8 cellular contexts compared by ENCODE assay signal in genomic region chr6:141562801-141563763, GRCh38.
A peak's percentile ranks its signal among the peaks of the same experiment; 100 is the strongest.
DNase-seq lines count a peak whose midpoint lies in the region; ATAC-seq and TF ChIP-seq lines count a peak whose summit lies in the region.

No MANE protein-coding gene starts in this region.

- no peaks in the 10 kb centered on the region for H3K27me3 Mint-ChIP-seq in CD4-positive, alpha-beta T cell

- H3K14ac ChIP-seq in mesenchymal stem cell (ENCODE audit: low read length in 2 of 2), result no peak overlapping the region

- H3K4me3 Mint-ChIP-seq in CD4-positive, alpha-beta T cell, result peak overlapping the region; percentile 84

- peak; percentile 47 to 62 (median 52) for DNase-seq in CD4-positive, alpha-beta T cell
- peak; percentile 25 to 77 for DNase-seq in NCI-H446 (lab: John Stamatoyannopoulos, UW)
- DNase-seq in activated CD4-positive, alpha-beta T cell treated with anti-CD3 and anti-CD28 coated beads for 48 hours, result peak; percentile 59
- peak; percentile 54 for DNase-seq in ecto neural progenitor cell (ENCODE audit: low spot score)
- DNase-seq in mesenchymal stem cell, result peak; percentile 86
- peak; percentile 12 for DNase-seq in stimulated activated CD8-positive, alpha-beta memory T cell treated with anti-CD3 and anti-CD28 coated beads, Interleukin-15, amount 100 ng/mL, for 1 hour (ENCODE audit: low read depth)

- peak overlapping the region in 1 of 2 experiments; percentile 9 for H3K4ac ChIP-seq in mesenchymal stem cell (ENCODE audit: low read depth in 1 of 2, low read length in 2 of 2)

- peak; percentile 94 for ATAC-seq in CD4-positive, alpha-beta T cell (ENCODE audit: poor library complexity)
- peak; percentile 91 for ATAC-seq in GM19351 (IDR thresholded peaks at IDR 0.05; ENCODE audit: unreplicated experiment)
- peak; percentile 90 for ATAC-seq in HG03442 (IDR thresholded peaks at IDR 0.05; ENCODE audit: unreplicated experiment)

- POLR2A ChIA-PET in CD4-positive, alpha-beta T cell (lab: Charles Lee), result interaction anchor here (0.6 to 1.3 kb wide), 2 partner anchors 22 to 79 kb away, joined by 3 to 7 read pairs; no protein-coding TSS in a partner anchor

- peaks cover 3% of the 10 kb centered on the region for H3K4me1 ChIP-seq in mesenchymal stem cell (ENCODE audit: control insufficient read depth, insufficient read depth, low read depth, low read length)

- H3K9ac ChIP-seq in mesenchymal stem cell (ENCODE audit: low read length), result peak overlapping the region; percentile 78

- H3K27ac Mint-ChIP-seq in CD4-positive, alpha-beta T cell, result peak overlapping the region; percentile 43

- no peaks in the 10 kb centered on the region for H3K9me3 ChIP-seq in CD4-positive, alpha-beta T cell (ENCODE audit: control insufficient read depth, low read length)
- no peaks in the 10 kb centered on the region for H3K9me3 ChIP-seq in mesenchymal stem cell (ENCODE audit: control insufficient read depth, low read length)

- H2AK5ac ChIP-seq in mesenchymal stem cell (ENCODE audit: low read length, severe bottlenecking), result no peak overlapping the region

- H3K23ac ChIP-seq in mesenchymal stem cell (ENCODE audit: low read length in 2 of 2), result no peak overlapping the region

- H4K8ac ChIP-seq in mesenchymal stem cell (ENCODE audit: low read length), result no peak overlapping the region

- CTCF ChIA-PET in CD4-positive, alpha-beta T cell (lab: Charles Lee), result interaction anchor here (0.6 to 1.3 kb wide), 10 partner anchors 83 to 1580 kb away, joined by 3 to 5 read pairs (median 3); no protein-coding TSS in a partner anchor

- TF ChIP-seq CTCF in CD4-positive, alpha-beta T cell (IDR thresholded peaks at IDR 0.05), result peak; percentile 99

- H3K27ac ChIP-seq in CD4-positive, alpha-beta T cell (ENCODE audit: low read depth, low read length), result no peak overlapping the region
- peak overlapping the region; percentile 37 for H3K27ac ChIP-seq in mesenchymal stem cell (ENCODE audit: low read length, poor library complexity, severe bottlenecking)

- H2BK12ac ChIP-seq in mesenchymal stem cell (ENCODE audit: low read length in 2 of 2), result no peak overlapping the region

- intact Hi-C loops in CD4-positive, alpha-beta T cell (cut with DNase I, micrococcal nuclease), result loop anchor here (5.0 to 10.0 kb wide), 3 partner anchors 158 to 1681 kb away; no protein-coding TSS in a partner anchor

- H3K9me3 Mint-ChIP-seq in CD4-positive, alpha-beta T cell, result no peaks in the 10 kb centered on the region

- H3K4me1 Mint-ChIP-seq in CD4-positive, alpha-beta T cell (ENCODE audit: low read depth), result peaks cover 16% of the 10 kb centered on the region

- H2BK5ac ChIP-seq in mesenchymal stem cell (ENCODE audit: low read depth, low read length, poor library complexity, severe bottlenecking), result no peak overlapping the region

- no peaks in the 10 kb centered on the region for H3K79me1 ChIP-seq in mesenchymal stem cell (replicated peaks; ENCODE audit: low read length, poor library complexity, severe bottlenecking)

- no peak overlapping the region for H3K4me2 ChIP-seq in mesenchymal stem cell (ENCODE audit: low read length, poor library complexity, severe bottlenecking)

- H3K36me3 ChIP-seq in mesenchymal stem cell (ENCODE audit: control insufficient read depth in 1 of 2, insufficient read depth in 2 of 2, low read depth in 1 of 2, low read length in 2 of 2), result no peaks in the 10 kb centered on the region

- H2BK15ac ChIP-seq in mesenchymal stem cell (ENCODE audit: low read depth, poor library complexity, severe bottlenecking), result no peak overlapping the region

- no peaks in the 10 kb centered on the region for H3K36me3 Mint-ChIP-seq in CD4-positive, alpha-beta T cell (ENCODE audit: low read depth)

- H3K4me3 ChIP-seq in mesenchymal stem cell (ENCODE audit: insufficient read depth in 1 of 2, low read depth in 1 of 2, low read length in 2 of 2), result peak overlapping the region in 1 of 2 experiments; percentile 55

- H3K27me3 ChIP-seq in CD4-positive, alpha-beta T cell (ENCODE audit: control insufficient read depth, insufficient read depth, low read length), result no peaks in the 10 kb centered on the region
- H3K27me3 ChIP-seq in mesenchymal stem cell (ENCODE audit: control insufficient read depth in 1 of 2, insufficient read depth in 1 of 2, low read length in 2 of 2), result no peaks in the 10 kb centered on the region

- H2AFZ ChIP-seq in mesenchymal stem cell (ENCODE audit: low read depth, low read length), result no peak overlapping the region

- no peak overlapping the region for H3K18ac ChIP-seq in mesenchymal stem cell (ENCODE audit: low read depth in 1 of 2, low read length in 2 of 2)

- WGBS in mesenchymal stem cell, result 30% methylated on average over 7 of the region's 11 CpGs

- H2BK120ac ChIP-seq in mesenchymal stem cell (ENCODE audit: low read depth, low read length), result peak overlapping the region; percentile 42

- no peak overlapping the region for H4K91ac ChIP-seq in mesenchymal stem cell (ENCODE audit: low read length)

Comparison
In these comparisons a context has a peak if more than half of its experiments do, and no peak if none do; other contexts are left out.
1. DNase-seq: peak in every context shown above with its lines; median percentile 86 in mesenchymal stem cell; 59 in activated CD4-positive, alpha-beta T cell treated with anti-CD3 and anti-CD28 coated beads for 48 hours; 54 in ecto neural progenitor cell; 52 in CD4-positive, alpha-beta T cell; 51 in NCI-H446; 12 in stimulated activated CD8-positive, alpha-beta memory T cell treated with anti-CD3 and anti-CD28 coated beads, Interleukin-15, amount 100 ng/mL, for 1 hour.